In genomic region chr4:40193018-40193571, GRCh38 we compare ENCODE assay signal across 11 cellular contexts. TPM values are rescaled to one million over a fixed set of nuclear protein-coding genes. Genes with fewer than 3 reads are reported as not detected.
DNase-seq lines count a peak whose midpoint lies in the region; ATAC-seq and TF ChIP-seq lines count a peak whose summit lies in the region.
"Had no signal": no experiment of that assay in that cellular context is flagged by ENCODE, and none has a peak within 500 bp of the region (broad histone marks: within the 10 kb centered on the region; RNA-seq: fewer than 3 reads in every experiment).

No MANE protein-coding gene starts in this region.

- H3K27me3 Mint-ChIP-seq in activated T-cell treated with anti-CD3 and anti-CD28 coated beads, Interleukin-2, amount 50 U/mL, for 4 hours (ENCODE audit: low read depth), result no peaks in the 10 kb centered on the region
- no peaks in the 10 kb centered on the region for H3K27me3 Mint-ChIP-seq in MCF 10A (ENCODE audit: insufficient read depth, unreplicated experiment)

- ATAC-seq in GM19025 (IDR thresholded peaks at IDR 0.05; ENCODE audit: low read depth, unreplicated experiment) (peak; percentile 26), HG03159 (IDR thresholded peaks at IDR 0.05; ENCODE audit: unreplicated experiment) (peak; percentile 36), omental fat pad (ENCODE audit: low FRiP score) (no peak)
- no peak for ATAC-seq in activated T-cell treated with anti-CD3 and anti-CD28 coated beads, Interleukin-2, amount 50 U/mL, for 4 hours

- H3K27ac Mint-ChIP-seq in MCF 10A (ENCODE audit: low read depth, unreplicated experiment), result no peak overlapping the region
- H3K27ac Mint-ChIP-seq: dendritic cell treated with granulocyte-macrophage colony-stimulating factor and Interleukin-4, amounts not matched to agents 40 ng/mL and 50 ng/mL, for 4 days had no signal

- CTCF ChIA-PET in MCF 10A (lab: Yijun Ruan, JAX), result no interaction called here

- peaks cover 6% of the 10 kb centered on the region for H3K36me3 Mint-ChIP-seq in activated T-cell treated with anti-CD3 and anti-CD28 coated beads, Interleukin-2, amount 50 U/mL, for 4 hours (ENCODE audit: insufficient read depth)
- H3K36me3 Mint-ChIP-seq in MCF 10A (ENCODE audit: insufficient read depth, unreplicated experiment), result no peaks in the 10 kb centered on the region

- H3K9me3 Mint-ChIP-seq in activated T-cell treated with anti-CD3 and anti-CD28 coated beads, Interleukin-2, amount 50 U/mL, for 4 hours, result no peaks in the 10 kb centered on the region
- no peaks in the 10 kb centered on the region for H3K9me3 Mint-ChIP-seq in MCF 10A (ENCODE audit: unreplicated experiment)
- H3K9me3 Mint-ChIP-seq: dendritic cell treated with granulocyte-macrophage colony-stimulating factor and Interleukin-4, amounts not matched to agents 40 ng/mL and 50 ng/mL, for 4 days had no signal

- TF ChIP-seq CTCF in 22Rv1 (IDR thresholded peaks at IDR 0.05) (no peak), omental fat pad (IDR thresholded peaks at IDR 0.05) (no peak), MCF 10A (IDR thresholded peaks at IDR 0.05; ENCODE audit: unreplicated experiment) (no peak)

- POLR2A ChIA-PET in MCF 10A (lab: Yijun Ruan, JAX), result no interaction called here

- peaks cover 69% of the 10 kb centered on the region for H3K4me1 Mint-ChIP-seq in activated T-cell treated with anti-CD3 and anti-CD28 coated beads, Interleukin-2, amount 50 U/mL, for 4 hours (ENCODE audit: low read depth)
- no peaks in the 10 kb centered on the region for H3K4me1 Mint-ChIP-seq in MCF 10A (ENCODE audit: insufficient read depth, unreplicated experiment)

- peak overlapping the region; percentile 100 for H3K4me3 Mint-ChIP-seq in activated T-cell treated with anti-CD3 and anti-CD28 coated beads, Interleukin-2, amount 50 U/mL, for 4 hours
- no peak overlapping the region for H3K4me3 Mint-ChIP-seq in MCF 10A (ENCODE audit: unreplicated experiment)
- H3K4me3 Mint-ChIP-seq: dendritic cell treated with granulocyte-macrophage colony-stimulating factor and Interleukin-4, amounts not matched to agents 40 ng/mL and 50 ng/mL, for 4 days had no signal

- intact Hi-C loops in MCF 10A (cut with micrococcal nuclease), result no loop called here

- H3K27ac ChIP-seq in 22Rv1, result peak overlapping the region; percentile 100
- H3K27ac ChIP-seq: neutrophil had no signal

- BruUV-seq in MCF 10A (replicated peaks; lab: Mats Ljungman, UMichigan), result no TSS peak

- no peak for DNase-seq in activated T-cell treated with anti-CD3 and anti-CD28 coated beads, Interleukin-2, amount 50 U/mL, for 4 hours
- DNase-seq in omental fat pad (ENCODE audit: low spot score), result no peak
- no peak for DNase-seq in NCI-H146 (lab: John Stamatoyannopoulos, UW)
- DNase-seq in dedifferentiated amniotic fluid mesenchymal stem cell (ENCODE audit: extremely low spot score), result no peak
- no peak for DNase-seq in MCF 10A (ENCODE audit: unreplicated experiment)

RNA-seq across cellular contexts. Expression of gene RHOH, which starts 3.7 kb away (rescaled TPM):
- 100 to 1,000 TPM; 164 to 204 (median 170) TPM for total RNA-seq in activated T-cell treated with anti-CD3 and anti-CD28 coated beads, Interleukin-2, amount 50 U/mL, for 4 hours
- total RNA-seq in omental fat pad, result 1 to 10 TPM; 1.8 to 5.8 (median 4.6) TPM
- not detected in 2 replicates for total RNA-seq in MCF 10A (2022)
- total RNA-seq: Daoy had no signal

Comparison
In these comparisons a context has a peak if more than half of its experiments do, and no peak if none do; other contexts are left out.
1. ATAC-seq: peak in GM19025 (single experiment) and HG03159 (single experiment); none in activated T-cell treated with anti-CD3 and anti-CD28 coated beads, Interleukin-2, amount 50 U/mL, for 4 hours (0 of 2) and omental fat pad (single experiment).
2. RNA of gene RHOH, which starts 3.7 kb away (total RNA-seq): 164 to 204 TPM in activated T-cell treated with anti-CD3 and anti-CD28 coated beads, Interleukin-2, amount 50 U/mL, for 4 hours; 1.8 to 5.8 TPM in omental fat pad and not detected in MCF 10A; every median in the first group is over 10 times any median in the second.